In the genomic region with DNA sequence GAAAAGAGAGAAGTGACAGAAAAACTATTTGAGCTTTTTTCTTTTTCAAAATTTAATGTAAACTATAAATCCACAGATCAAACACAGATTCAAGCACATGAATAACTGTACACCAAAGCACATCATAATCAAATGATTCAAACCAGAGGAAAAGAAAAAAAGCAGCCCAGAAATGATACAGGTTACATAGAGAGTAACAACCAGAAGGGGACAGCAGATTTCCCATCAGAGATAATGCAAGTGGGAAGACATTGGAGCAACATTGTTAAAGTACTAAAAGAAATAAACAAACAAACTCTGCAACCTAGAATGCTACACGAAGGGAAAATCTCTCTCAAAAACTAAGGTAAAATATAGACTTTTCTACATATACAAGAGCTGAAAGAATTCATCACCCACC, we compare ENCODE assay signal across 1 cellular context.
TF ChIP-seq lines count a peak whose summit lies in the region.

No MANE protein-coding gene starts in this region.

TF ChIP-seq in K562, 482 proteins besides CTCF, POLR2A, EP300 and RAD21:
- TF ChIP-seq FOSL1 (tag; conservative IDR thresholded peaks at IDR 0.05) (no peak), SRF (CRISPR knock-in tag; IDR thresholded peaks at IDR 0.05) (no peak), PRMT5 (CRISPR knock-in tag; IDR thresholded peaks at IDR 0.05) (no peak), ZNF644 (tag; IDR thresholded peaks at IDR 0.05; ENCODE audit: low read depth) (no peak), CTBP1 (IDR thresholded peaks at IDR 0.05; ENCODE audit: borderline replicate concordance) (no peak), NFXL1 (CRISPR knock-in tag; IDR thresholded peaks at IDR 0.05) (no peak), TARDBP (IDR thresholded peaks at IDR 0.05) (no peak), CBX1 (IDR thresholded peaks at IDR 0.05; ENCODE audit: low read depth) (peak; percentile 43; the same call in 1 of the 2 replicates), RNF2 (IDR thresholded peaks at IDR 0.05) (no peak), CBX5 (IDR thresholded peaks at IDR 0.05; ENCODE audit: borderline replicate concordance, low read depth) (peak; percentile 94), TCF7 (IDR thresholded peaks at IDR 0.05; ENCODE audit: borderline replicate concordance) (no peak), CHCHD3 (CRISPR knock-in tag; IDR thresholded peaks at IDR 0.05) (no peak), TRIM28 (IDR thresholded peaks at IDR 0.05) (peak; percentile 96), TRIM24 (IDR thresholded peaks at IDR 0.05) (peak; percentile 55 to 77; a peak in 3 of 4 replicates), POU5F1 (IDR thresholded peaks at IDR 0.05; ENCODE audit: borderline replicate concordance, low read depth, low read length, partially characterized antibody) (no peak), NFYB (IDR thresholded peaks at IDR 0.05; ENCODE audit: extremely low read depth, insufficient read length) (no peak), CAMTA2 (CRISPR knock-in tag; conservative IDR thresholded peaks at IDR 0.05) (no peak), MEF2D (tag; conservative IDR thresholded peaks at IDR 0.05; ENCODE audit: low read depth) (no peak), ZC3H8 (IDR thresholded peaks at IDR 0.05) (no peak), ZNF668 (CRISPR knock-in tag; IDR thresholded peaks at IDR 0.05) (no peak), ZEB2 (IDR thresholded peaks at IDR 0.05) (0 out of 2 replicates have a peak, but pooled peaks have one; percentile 31), CBX3 (IDR thresholded peaks at IDR 0.05; ENCODE audit: borderline replicate concordance in 1 of 2, low read length in 2 of 2) (peak in 1 of 2 experiments; percentile 98; a peak in 2 of 3 replicates)
- TF ChIP-seq, protein P1, sequence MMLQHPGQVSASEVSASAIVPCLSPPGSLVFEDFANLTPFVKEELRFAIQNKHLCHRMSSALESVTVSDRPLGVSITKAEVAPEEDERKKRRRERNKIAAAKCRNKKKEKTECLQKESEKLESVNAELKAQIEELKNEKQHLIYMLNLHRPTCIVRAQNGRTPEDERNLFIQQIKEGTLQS (IDR thresholded peaks at IDR 0.05) = no peak
- TF ChIP-seq, protein P1 (CRISPR knock-in tag; conservative IDR thresholded peaks at IDR 0.05) = no peak
- TF ChIP-seq, protein P2, sequence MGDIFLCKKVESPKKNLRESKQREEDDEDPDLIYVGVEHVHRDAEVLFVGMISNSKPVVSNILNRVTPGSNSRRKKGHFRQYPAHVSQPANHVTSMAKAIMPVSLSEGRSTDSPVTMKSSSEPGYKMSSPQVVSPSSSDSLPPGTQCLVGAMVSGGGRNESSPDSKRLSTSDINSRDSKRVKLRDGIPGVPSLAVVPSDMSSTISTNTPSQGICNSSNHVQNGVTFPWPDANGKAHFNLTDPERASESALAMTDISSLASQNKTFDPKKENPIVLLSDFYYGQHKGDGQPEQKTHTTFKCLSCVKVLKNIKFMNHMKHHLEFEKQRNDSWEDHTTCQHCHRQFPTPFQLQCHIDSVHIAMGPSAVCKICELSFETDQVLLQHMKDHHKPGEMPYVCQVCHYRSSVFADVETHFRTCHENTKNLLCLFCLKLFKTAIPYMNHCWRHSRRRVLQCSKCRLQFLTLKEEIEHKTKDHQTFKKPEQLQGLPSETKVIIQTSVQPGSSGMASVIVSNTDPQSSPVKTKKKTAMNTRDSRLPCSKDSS (IDR thresholded peaks at IDR 0.05; ENCODE audit: low read depth, partially characterized antibody) = peak; percentile 68
TF ChIP-seq in K562: peak in this region for 7.
